10 cellular contexts compared by ENCODE assay signal in genomic region chr7:139681812-139682135, GRCh38.
DNase-seq lines count a peak whose midpoint lies in the region; ATAC-seq, FAIRE-seq and TF ChIP-seq lines count a peak whose summit lies in the region.
"Had no signal": no experiment of that assay in that cellular context is flagged by ENCODE, and none has a peak within 500 bp of the region (broad histone marks: within the 10 kb centered on the region; RNA-seq: fewer than 3 reads in every experiment).

No MANE protein-coding gene starts in this region.

- no peaks in the 10 kb centered on the region for H3K9me1 ChIP-seq in keratinocyte (ENCODE audit: control insufficient read depth, extremely low read depth, insufficient read depth, low read length)

- peak overlapping the region; percentile 98 for H3K27ac Mint-ChIP-seq in activated T-cell treated with anti-CD3 and anti-CD28 coated beads, Interleukin-2, amount 50 U/mL, for 24 hours
- peak overlapping the region; percentile 52 for H3K27ac Mint-ChIP-seq in activated T-cell treated with anti-CD3 and anti-CD28 coated beads, Interleukin-2, amount 50 U/mL, for 72 hours

- H3K27me3 ChIP-seq in keratinocyte (ENCODE audit: control insufficient read depth, extremely low read depth, insufficient read depth, low read length) = no peaks in the 10 kb centered on the region

- peaks cover 61% of the 10 kb centered on the region for H3K36me3 Mint-ChIP-seq in activated T-cell treated with anti-CD3 and anti-CD28 coated beads, Interleukin-2, amount 50 U/mL, for 24 hours (ENCODE audit: low read depth)
- peaks cover 16 to 24% of the 10 kb centered on the region in 2 donors for H3K36me3 Mint-ChIP-seq in activated T-cell treated with anti-CD3 and anti-CD28 coated beads, Interleukin-2, amount 50 U/mL, for 72 hours (ENCODE audit: insufficient read depth in 2 of 2)

- no peaks in the 10 kb centered on the region for H3K36me3 ChIP-seq in keratinocyte (ENCODE audit: control insufficient read depth in 2 of 2, extremely low read depth in 1 of 2, insufficient read depth in 2 of 2, low read length in 2 of 2)

- peaks cover 3% of the 10 kb centered on the region for H3K9me3 ChIP-seq in keratinocyte (ENCODE audit: control insufficient read depth, low read depth, low read length)

- peaks cover 4% of the 10 kb centered on the region for H3K79me2 ChIP-seq in keratinocyte (ENCODE audit: control insufficient read depth, insufficient read depth, low read length)

- H3K27me3 Mint-ChIP-seq in activated T-cell treated with anti-CD3 and anti-CD28 coated beads, Interleukin-2, amount 50 U/mL, for 24 hours = no peaks in the 10 kb centered on the region
- H3K27me3 Mint-ChIP-seq in activated T-cell treated with anti-CD3 and anti-CD28 coated beads, Interleukin-2, amount 50 U/mL, for 72 hours (ENCODE audit: low read depth) = no peaks in the 10 kb centered on the region

- H3K4me2 ChIP-seq in keratinocyte (ENCODE audit: control insufficient read depth, extremely low read depth, insufficient read depth, low read depth, low read length) = peak overlapping the region; percentile 60

- ATAC-seq in activated T-cell treated with anti-CD3 and anti-CD28 coated beads, Interleukin-2, amount 50 U/mL, for 72 hours (replicated peaks in 1 of 2) = no peak
- no peak for ATAC-seq in activated CD4-positive, CD25-positive, alpha-beta regulatory T cell treated with anti-CD3 and anti-CD28 coated beads, Interleukin-2, amount 50 U/mL, for 24 hours
- ATAC-seq in GM19328 (IDR thresholded peaks at IDR 0.05; ENCODE audit: unreplicated experiment) = no peak
- ATAC-seq: sciatic nerve had no signal

- peaks cover 46% of the 10 kb centered on the region for H3K4me1 ChIP-seq in keratinocyte (ENCODE audit: control insufficient read depth, extremely low read depth, insufficient read depth, low read length)

- H3K27ac ChIP-seq in keratinocyte (ENCODE audit: control insufficient read depth, insufficient read depth, low read length) (peak overlapping the region; percentile 94), substantia nigra (ENCODE audit: low read depth, low read length, poor library complexity, severe bottlenecking) (peak overlapping the region; percentile 75)

- H3K4me3 ChIP-seq in keratinocyte (ENCODE audit: control insufficient read depth in 2 of 3, extremely low read depth in 1 of 3, insufficient read depth in 2 of 3, low read depth in 1 of 3, low read length in 3 of 3) = no peak overlapping the region

- no peak for FAIRE-seq in keratinocyte (lab: Jason Lieb, UNC)

- peaks cover 10% of the 10 kb centered on the region for H3K9me3 Mint-ChIP-seq in activated T-cell treated with anti-CD3 and anti-CD28 coated beads, Interleukin-2, amount 50 U/mL, for 24 hours
- H3K9me3 Mint-ChIP-seq in activated T-cell treated with anti-CD3 and anti-CD28 coated beads, Interleukin-2, amount 50 U/mL, for 72 hours = peaks cover 9 to 12% of the 10 kb centered on the region in 2 donors

- H3K4me1 Mint-ChIP-seq in activated T-cell treated with anti-CD3 and anti-CD28 coated beads, Interleukin-2, amount 50 U/mL, for 24 hours (ENCODE audit: low read depth) = peaks cover 79% of the 10 kb centered on the region
- H3K4me1 Mint-ChIP-seq in activated T-cell treated with anti-CD3 and anti-CD28 coated beads, Interleukin-2, amount 50 U/mL, for 72 hours (ENCODE audit: low read depth) = peaks cover 68% of the 10 kb centered on the region

- no peak overlapping the region for H2AFZ ChIP-seq in keratinocyte (ENCODE audit: control insufficient read depth, low read length)

- DNase-seq in activated T-cell treated with anti-CD3 and anti-CD28 coated beads, Interleukin-2, amount 50 U/mL, for 24 hours = peak; percentile 52
- no peak for DNase-seq in activated T-cell treated with anti-CD3 and anti-CD28 coated beads, Interleukin-2, amount 50 U/mL, for 1 hour
- peak in 1 of 2 donors; percentile 82 for DNase-seq in activated T-cell treated with anti-CD3 and anti-CD28 coated beads, Interleukin-2, amount 50 U/mL, for 72 hours
- DNase-seq in keratinocyte (ENCODE audit: low read depth, low spot score) (no peak), substantia nigra (lab: John Stamatoyannopoulos, UW) (no peak), activated gamma-delta T cell treated with Interleukin-2 at 50 U/mL for 16 hours (no peak)
- DNase-seq: left cardiac atrium had no signal

- TF ChIP-seq CTCF in keratinocyte (optimal IDR thresholded peaks at IDR 0.05 in 1 of 3, IDR thresholded peaks at IDR 0.05 in 1 of 3, conservative IDR thresholded peaks at IDR 0.05 in 1 of 3; ENCODE audit: extremely low read depth in 1 of 3, insufficient read depth in 2 of 3, low read length in 3 of 3) = no peak

- no peaks in the 10 kb centered on the region for H4K20me1 ChIP-seq in keratinocyte (ENCODE audit: control insufficient read depth, extremely low read depth, insufficient read depth, low read length)

- H3K4me3 Mint-ChIP-seq in activated T-cell treated with anti-CD3 and anti-CD28 coated beads, Interleukin-2, amount 50 U/mL, for 24 hours = peak overlapping the region; percentile 63
- peak overlapping the region; percentile 76 to 81 for H3K4me3 Mint-ChIP-seq in activated T-cell treated with anti-CD3 and anti-CD28 coated beads, Interleukin-2, amount 50 U/mL, for 72 hours

- dilution Hi-C loops in keratinocyte (cut with MboI; ENCODE audit: extremely low pct_ligation_motif_present, low sequenced_read_pairs) = no loop called here

- peak overlapping the region; percentile 67 for H3K9ac ChIP-seq in keratinocyte (ENCODE audit: control insufficient read depth, extremely low read depth, insufficient read depth, low read length)
